21 cellular contexts compared by ENCODE assay signal in genomic region chr4:8525383-8526120, GRCh38. TPM values are rescaled to one million over a fixed set of nuclear protein-coding genes. Genes with fewer than 3 reads are reported as not detected.
DNase-seq lines count a peak whose midpoint lies in the region; ATAC-seq, FAIRE-seq and TF ChIP-seq lines count a peak whose summit lies in the region.
"Had no signal": no experiment of that assay in that cellular context is flagged by ENCODE, and none has a peak within 500 bp of the region (broad histone marks: within the 10 kb centered on the region; RNA-seq: fewer than 3 reads in every experiment).

No MANE protein-coding gene starts in this region.

- no peaks in the 10 kb centered on the region for H4K20me1 ChIP-seq in GM23338 (replicated peaks; ENCODE audit: insufficient read depth)

- peaks cover 8% of the 10 kb centered on the region for H3K9me3 ChIP-seq in lower lobe of right lung

- DNase-seq in GM23338 (ENCODE audit: low spot score) (no peak), astrocyte of the hippocampus (ENCODE audit: low read depth, low spot score) (peak; percentile 52), lower lobe of right lung (no peak), urothelium cell line (ENCODE audit: low spot score) (peak; percentile 42), GM20000 (ENCODE audit: low spot score) (no peak), NCI-H128 (lab: John Stamatoyannopoulos, UW; ENCODE audit: unreplicated experiment) (no peak), NCI-H2107 (lab: John Stamatoyannopoulos, UW) (no peak)
- DNase-seq: activated CD4-positive, alpha-beta memory T cell treated with anti-CD3 and anti-CD28 coated beads for 36 hours; activated naive CD8-positive, alpha-beta T cell treated with anti-CD3 and anti-CD28 coated beads, Interleukin-2, amount 50 U/mL, for 24 hours; COR-L47; GDM1; KG1; NCI-H1436; NCI-H446; right cardiac atrium; tibial artery had no signal

- H3F3A ChIP-seq in GM23338 (replicated peaks; ENCODE audit: low read depth): no peaks in the 10 kb centered on the region

- peaks cover 17% of the 10 kb centered on the region; the same call in 2 of the 3 replicates for H3K9me3 Mint-ChIP-seq in GM23338
- H3K9me3 Mint-ChIP-seq: central memory CD8-positive, alpha-beta T cell; memory B cell had no signal

- peaks cover 4% of the 10 kb centered on the region; the same call in 1 of the 2 replicates for H3K9me2 ChIP-seq in GM23338 (ENCODE audit: insufficient read depth)

- no peak overlapping the region for H3K27ac Mint-ChIP-seq in GM23338
- H3K27ac Mint-ChIP-seq: activated CD4-positive, alpha-beta memory T cell treated with anti-CD3 and anti-CD28 coated beads for 36 hours; activated naive CD8-positive, alpha-beta T cell treated with anti-CD3 and anti-CD28 coated beads, Interleukin-2, amount 50 U/mL, for 24 hours; memory B cell; neural progenitor cell had no signal

- H3K4me3 ChIP-seq in GM23338 (no peak overlapping the region), lower lobe of right lung (no peak overlapping the region)
- H3K4me3 ChIP-seq: neural progenitor cell, tibial artery had no signal

- H3K27me3 ChIP-seq in GM23338 (ENCODE audit: insufficient read depth) (no peaks in the 10 kb centered on the region), lower lobe of right lung (ENCODE audit: low read depth) (no peaks in the 10 kb centered on the region)
- H3K27me3 ChIP-seq: neural progenitor cell, tibial artery had no signal

- H3K36me3 ChIP-seq in GM23338 (ENCODE audit: insufficient read depth): no peaks in the 10 kb centered on the region
- no peaks in the 10 kb centered on the region for H3K36me3 ChIP-seq in lower lobe of right lung
- H3K36me3 ChIP-seq: neural progenitor cell, tibial artery had no signal

- H3K27me3 Mint-ChIP-seq in GM23338 (ENCODE audit: insufficient read depth, low read depth, poor library complexity): peaks cover 6% of the 10 kb centered on the region
- H3K27me3 Mint-ChIP-seq: activated naive CD8-positive, alpha-beta T cell treated with anti-CD3 and anti-CD28 coated beads, Interleukin-2, amount 50 U/mL, for 24 hours; memory B cell had no signal

- H3K4me2 ChIP-seq in GM23338: no peak overlapping the region
- H3K4me2 ChIP-seq: neural progenitor cell had no signal

- TF ChIP-seq CTCF in GM23338 (conservative IDR thresholded peaks at IDR 0.05; ENCODE audit: low read depth in 2 of 2) (no peak), lower lobe of right lung (IDR thresholded peaks at IDR 0.05) (no peak), GM20000 (IDR thresholded peaks at IDR 0.05; ENCODE audit: extremely low read depth, missing control alignments) (no peak)

- H3K4me3 Mint-ChIP-seq in GM23338: no peak overlapping the region
- H3K4me3 Mint-ChIP-seq: activated CD4-positive, alpha-beta memory T cell treated with anti-CD3 and anti-CD28 coated beads for 36 hours; activated naive CD8-positive, alpha-beta T cell treated with anti-CD3 and anti-CD28 coated beads, Interleukin-2, amount 50 U/mL, for 24 hours; central memory CD8-positive, alpha-beta T cell; memory B cell; neural progenitor cell had no signal

- H3K36me3 Mint-ChIP-seq in GM23338 (ENCODE audit: low read depth): peaks cover 6% of the 10 kb centered on the region; the same call in 2 of the 3 replicates
- H3K36me3 Mint-ChIP-seq: activated CD4-positive, alpha-beta memory T cell treated with anti-CD3 and anti-CD28 coated beads for 36 hours; memory B cell; neural progenitor cell had no signal

- FAIRE-seq in urothelium cell line (lab: Jason Lieb, UNC): no peak
- FAIRE-seq: endometrium had no signal

- intact Hi-C loops in lower lobe of right lung (cut with DNase I): no loop called here

- peaks cover 15% of the 10 kb centered on the region for H3K4me1 Mint-ChIP-seq in GM23338
- H3K4me1 Mint-ChIP-seq: activated naive CD8-positive, alpha-beta T cell treated with anti-CD3 and anti-CD28 coated beads, Interleukin-2, amount 50 U/mL, for 24 hours; central memory CD8-positive, alpha-beta T cell; memory B cell; neural progenitor cell had no signal

- no peak for ATAC-seq in GM23338
- ATAC-seq in lower lobe of right lung: peak; percentile 12 to 33
- ATAC-seq in GM19397 (IDR thresholded peaks at IDR 0.05; ENCODE audit: unreplicated experiment): no peak
- ATAC-seq: activated naive CD8-positive, alpha-beta T cell treated with anti-CD3 and anti-CD28 coated beads, Interleukin-2, amount 50 U/mL, for 24 hours; right cardiac atrium had no signal

- H2AFZ ChIP-seq in GM23338: peak overlapping the region; percentile 83
- H2AFZ ChIP-seq: neural progenitor cell had no signal

- H3K27ac ChIP-seq in GM23338 (ENCODE audit: low read depth) (no peak overlapping the region), lower lobe of right lung (no peak overlapping the region)
- H3K27ac ChIP-seq: neural progenitor cell, tibial artery had no signal

- no peaks in the 10 kb centered on the region for H3K4me1 ChIP-seq in GM23338 (ENCODE audit: insufficient read depth)
- H3K4me1 ChIP-seq in lower lobe of right lung: no peaks in the 10 kb centered on the region
- H3K4me1 ChIP-seq: neural progenitor cell had no signal

- no peaks in the 10 kb centered on the region for H3K79me2 ChIP-seq in GM23338 (replicated peaks; ENCODE audit: insufficient read depth)

TF ChIP-seq in GM23338, 12 proteins besides CTCF, POLR2A, EP300 and RAD21 (continues in another document):
- TF ChIP-seq STAT1 (IDR thresholded peaks at IDR 0.05; ENCODE audit: unreplicated experiment) (no peak), ZNF114 (CRISPR knock-in tag; IDR thresholded peaks at IDR 0.05) (no peak), REST (IDR thresholded peaks at IDR 0.05; ENCODE audit: unreplicated experiment) (no peak), ZNF331 (CRISPR knock-in tag; IDR thresholded peaks at IDR 0.05; ENCODE audit: low read depth) (no peak), EZH2phosphoT487 (IDR thresholded peaks at IDR 0.05; ENCODE audit: unreplicated experiment) (no peak)

RNA-seq across cellular contexts. Expression of gene GPR78, which starts 54.6 kb away (rescaled TPM):
- total RNA-seq in GM23338 (2014; rRNA removed; shearing (Covaris generic)): 2.6 and 2.7 TPM in 2 replicates
- polyA plus RNA-seq in GM23338 (2016; fragmentation: Nextera tagmentation; extraction: Ambion mirVana): 0.82 and 0.83 TPM in 2 replicates
- total RNA-seq in lower lobe of right lung: 0.21 TPM
- total RNA-seq: activated CD4-positive, alpha-beta memory T cell treated with anti-CD3 and anti-CD28 coated beads for 36 hours had no signal

Comparison
In these comparisons a context has a peak if more than half of its experiments do, and no peak if none do; other contexts are left out.
1. ATAC-seq: peak in lower lobe of right lung (2 of 2); none in GM23338 (single experiment) and GM19397 (single experiment).
2. DNase-seq: peak in astrocyte of the hippocampus (single experiment) and urothelium cell line (single experiment); none in GM23338 (single experiment), lower lobe of right lung (single experiment), GM20000 (single experiment), NCI-H128 (single experiment) and NCI-H2107 (single experiment).